1 cellular context compared by ENCODE assay signal in the genomic region with DNA sequence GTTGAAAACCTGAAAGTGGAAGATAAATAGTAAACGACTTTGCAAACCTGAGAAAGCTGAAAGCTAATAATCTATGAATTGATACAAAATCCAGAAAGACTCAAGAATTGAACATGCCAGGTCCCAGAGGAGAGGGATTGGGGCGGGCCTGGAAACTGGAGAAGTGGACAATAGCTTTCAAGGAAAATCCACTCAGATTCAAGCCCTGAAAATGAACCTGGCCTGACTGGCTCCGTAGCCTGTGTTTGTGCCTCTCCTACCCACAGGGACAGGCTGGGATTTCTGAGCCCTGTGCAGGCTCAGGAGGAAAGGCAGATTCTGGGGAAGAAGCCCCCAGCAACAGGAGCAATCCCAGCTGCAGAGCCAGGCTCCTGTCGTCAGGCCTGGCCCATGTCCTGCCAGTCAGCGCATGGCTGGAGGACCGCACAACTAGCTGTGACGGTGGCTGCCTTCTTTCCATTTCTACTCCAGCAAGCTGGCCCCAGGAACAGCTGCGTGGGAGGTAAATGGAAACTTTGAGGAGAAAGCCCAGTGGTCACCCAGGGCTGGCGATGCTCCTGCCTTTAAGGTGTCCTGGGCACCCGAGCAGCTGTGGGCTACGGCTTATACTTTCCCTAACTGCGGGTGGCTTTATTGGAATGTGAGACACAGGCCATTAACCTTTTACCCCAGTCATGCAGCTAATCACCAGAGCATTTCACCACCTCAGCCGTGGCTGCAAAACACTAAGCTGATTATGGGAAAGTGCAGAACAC.
A peak's percentile ranks its signal among the peaks of the same experiment; 100 is the strongest.
TF ChIP-seq lines count a peak whose summit lies in the region.

No MANE protein-coding gene starts in this region.

TF ChIP-seq in HepG2, 621 proteins besides CTCF, POLR2A, EP300 and RAD21 (continued from another document):
- 0 out of 2 replicates have a peak, but pooled peaks have one; percentile 39 for TF ChIP-seq GFI1 (CRISPR knock-in tag; IDR thresholded peaks at IDR 0.05; ENCODE audit: borderline replicate concordance)
- TF ChIP-seq, protein P1, sequence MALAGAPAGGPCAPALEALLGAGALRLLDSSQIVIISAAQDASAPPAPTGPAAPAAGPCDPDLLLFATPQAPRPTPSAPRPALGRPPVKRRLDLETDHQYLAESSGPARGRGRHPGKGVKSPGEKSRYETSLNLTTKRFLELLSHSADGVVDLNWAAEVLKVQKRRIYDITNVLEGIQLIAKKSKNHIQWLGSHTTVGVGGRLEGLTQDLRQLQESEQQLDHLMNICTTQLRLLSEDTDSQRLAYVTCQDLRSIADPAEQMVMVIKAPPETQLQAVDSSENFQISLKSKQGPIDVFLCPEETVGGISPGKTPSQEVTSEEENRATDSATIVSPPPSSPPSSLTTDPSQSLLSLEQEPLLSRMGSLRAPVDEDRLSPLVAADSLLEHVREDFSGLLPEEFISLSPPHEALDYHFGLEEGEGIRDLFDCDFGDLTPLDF (CRISPR knock-in tag; IDR thresholded peaks at IDR 0.05), result no peak
- TF ChIP-seq, protein P2, sequence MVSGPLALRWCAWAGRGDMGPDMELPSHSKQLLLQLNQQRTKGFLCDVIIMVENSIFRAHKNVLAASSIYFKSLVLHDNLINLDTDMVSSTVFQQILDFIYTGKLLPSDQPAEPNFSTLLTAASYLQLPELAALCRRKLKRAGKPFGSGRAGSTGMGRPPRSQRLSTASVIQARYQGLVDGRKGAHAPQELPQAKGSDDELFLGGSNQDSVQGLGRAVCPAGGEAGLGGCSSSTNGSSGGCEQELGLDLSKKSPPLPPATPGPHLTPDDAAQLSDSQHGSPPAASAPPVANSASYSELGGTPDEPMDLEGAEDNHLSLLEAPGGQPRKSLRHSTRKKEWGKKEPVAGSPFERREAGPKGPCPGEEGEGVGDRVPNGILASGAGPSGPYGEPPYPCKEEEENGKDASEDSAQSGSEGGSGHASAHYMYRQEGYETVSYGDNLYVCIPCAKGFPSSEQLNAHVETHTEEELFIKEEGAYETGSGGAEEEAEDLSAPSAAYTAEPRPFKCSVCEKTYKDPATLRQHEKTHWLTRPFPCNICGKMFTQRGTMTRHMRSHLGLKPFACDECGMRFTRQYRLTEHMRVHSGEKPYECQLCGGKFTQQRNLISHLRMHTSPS (CRISPR knock-in tag; IDR thresholded peaks at IDR 0.05; ENCODE audit: low read depth), result no peak
- TF ChIP-seq, protein P3, sequence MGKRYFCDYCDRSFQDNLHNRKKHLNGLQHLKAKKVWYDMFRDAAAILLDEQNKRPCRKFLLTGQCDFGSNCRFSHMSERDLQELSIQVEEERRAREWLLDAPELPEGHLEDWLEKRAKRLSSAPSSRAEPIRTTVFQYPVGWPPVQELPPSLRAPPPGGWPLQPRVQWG (CRISPR knock-in tag; IDR thresholded peaks at IDR 0.05; ENCODE audit: borderline replicate concordance, low read depth), result no peak
- no peak for TF ChIP-seq ZNF543 (CRISPR knock-in tag; IDR thresholded peaks at IDR 0.05)
- TF ChIP-seq, protein P4, sequence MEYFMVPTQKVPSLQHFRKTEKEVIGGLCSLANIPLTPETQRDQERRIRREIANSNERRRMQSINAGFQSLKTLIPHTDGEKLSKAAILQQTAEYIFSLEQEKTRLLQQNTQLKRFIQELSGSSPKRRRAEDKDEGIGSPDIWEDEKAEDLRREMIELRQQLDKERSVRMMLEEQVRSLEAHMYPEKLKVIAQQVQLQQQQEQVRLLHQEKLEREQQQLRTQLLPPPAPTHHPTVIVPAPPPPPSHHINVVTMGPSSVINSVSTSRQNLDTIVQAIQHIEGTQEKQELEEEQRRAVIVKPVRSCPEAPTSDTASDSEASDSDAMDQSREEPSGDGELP (IDR thresholded peaks at IDR 0.05; ENCODE audit: borderline replicate concordance, low read depth), result 0 out of 2 replicates have a peak, but pooled peaks have one; percentile 5
TF ChIP-seq in HepG2: peak in this region for 3.
